In genomic region chr7:82578430-82578829, GRCh38 we compare ENCODE assay signal across 17 cellular contexts.
DNase-seq lines count a peak whose midpoint lies in the region; TF ChIP-seq lines count a peak whose summit lies in the region.
"Had no signal": no experiment of that assay in that cellular context is flagged by ENCODE, and none has a peak within 500 bp of the region (broad histone marks: within the 10 kb centered on the region; RNA-seq: fewer than 3 reads in every experiment).

No MANE protein-coding gene starts in this region.

- H3K36me3 Mint-ChIP-seq in osteocyte (ENCODE audit: unreplicated experiment): no peaks in the 10 kb centered on the region
- H3K36me3 Mint-ChIP-seq: activated naive CD8-positive, alpha-beta T cell treated with anti-CD3 and anti-CD28 coated beads, Interleukin-2, amount 10 ng/mL, durations not matched to agents 7 days and 5 days; naive thymus-derived CD4-positive, alpha-beta T cell had no signal

- H3K27me3 Mint-ChIP-seq in osteocyte (ENCODE audit: unreplicated experiment): no peaks in the 10 kb centered on the region
- H3K27me3 Mint-ChIP-seq: activated B cell treated with CpG ODN at 0.5 μM for 24 hours had no signal

- peaks cover 6% of the 10 kb centered on the region for H3K4me1 Mint-ChIP-seq in osteocyte (ENCODE audit: unreplicated experiment)
- H3K4me1 Mint-ChIP-seq: activated B cell treated with CpG ODN at 0.5 μM for 24 hours; activated naive CD8-positive, alpha-beta T cell treated with anti-CD3 and anti-CD28 coated beads, Interleukin-2, amount 10 ng/mL, durations not matched to agents 7 days and 5 days; naive thymus-derived CD4-positive, alpha-beta T cell had no signal

- no peak overlapping the region for H3K4me3 Mint-ChIP-seq in osteocyte (ENCODE audit: unreplicated experiment)
- H3K4me3 Mint-ChIP-seq: activated B cell treated with CpG ODN at 0.5 μM for 24 hours; activated naive CD8-positive, alpha-beta T cell treated with anti-CD3 and anti-CD28 coated beads, Interleukin-2, amount 10 ng/mL, durations not matched to agents 7 days and 5 days; activated T-helper 1 cell treated with anti-CD3 and anti-CD28 coated beads, Interleukin-12 subunit alpha, Interleukin-12 subunit beta, Interleukin-2, Interleukin-4 antibody, amounts not matched to agents 30 ng/mL and 10 ng/mL and 1 ng/mL, durations not matched to agents 14 hours and 24 hours and 36 hours; naive thymus-derived CD4-positive, alpha-beta T cell had no signal

- H3K27ac Mint-ChIP-seq in osteocyte (ENCODE audit: unreplicated experiment): peak overlapping the region; percentile 40
- H3K27ac Mint-ChIP-seq: activated B cell treated with CpG ODN at 0.5 μM for 24 hours; activated naive CD8-positive, alpha-beta T cell treated with anti-CD3 and anti-CD28 coated beads, Interleukin-2, amount 10 ng/mL, durations not matched to agents 7 days and 5 days; activated T-helper 1 cell treated with anti-CD3 and anti-CD28 coated beads, Interleukin-12 subunit alpha, Interleukin-12 subunit beta, Interleukin-2, Interleukin-4 antibody, amounts not matched to agents 30 ng/mL and 10 ng/mL and 1 ng/mL, durations not matched to agents 14 hours and 24 hours and 36 hours; naive thymus-derived CD4-positive, alpha-beta T cell had no signal

- TF ChIP-seq CTCF in osteocyte (IDR thresholded peaks at IDR 0.05): no peak

- H3K9me3 Mint-ChIP-seq in osteocyte (ENCODE audit: unreplicated experiment): peaks cover 2% of the 10 kb centered on the region
- H3K9me3 Mint-ChIP-seq: activated B cell treated with CpG ODN at 0.5 μM for 24 hours; activated naive CD8-positive, alpha-beta T cell treated with anti-CD3 and anti-CD28 coated beads, Interleukin-2, amount 10 ng/mL, durations not matched to agents 7 days and 5 days; activated T-helper 1 cell treated with anti-CD3 and anti-CD28 coated beads, Interleukin-12 subunit alpha, Interleukin-12 subunit beta, Interleukin-2, Interleukin-4 antibody, amounts not matched to agents 30 ng/mL and 10 ng/mL and 1 ng/mL, durations not matched to agents 14 hours and 24 hours and 36 hours had no signal

- DNase-seq in HT-29 (ENCODE audit: low spot score) (peak; percentile 50), NCI-H446 (lab: John Stamatoyannopoulos, UW) (peak; percentile 45 to 69), dermis blood vessel endothelial cell (peak; percentile 66), osteocyte (ENCODE audit: extremely low spot score, unreplicated experiment) (no peak), iPS-NIHi11 (ENCODE audit: low spot score) (no peak), NCI-H345 (lab: John Stamatoyannopoulos, UW) (no peak)
- DNase-seq in effector CD8-positive, alpha-beta T cell (lab: John Stamatoyannopoulos, UW): no peak
- DNase-seq: activated B cell treated with CpG ODN at 0.5 μM for 24 hours; activated CD8-positive, alpha-beta memory T cell treated with anti-CD3 and anti-CD28 coated beads for 24 hours; activated naive CD8-positive, alpha-beta T cell treated with anti-CD3 and anti-CD28 coated beads, Interleukin-2, amount 10 ng/mL, durations not matched to agents 7 days and 5 days; glutamatergic neuron; lower lobe of right lung; MV-4-11; naive thymus-derived CD4-positive, alpha-beta T cell; SHP77; T-helper 2 cell had no signal

Comparison
In these comparisons a context has a peak if more than half of its experiments do, and no peak if none do; other contexts are left out.
1. DNase-seq: peak in HT-29 (single experiment), NCI-H446 (2 of 2) and dermis blood vessel endothelial cell (single experiment); none in osteocyte (single experiment), iPS-NIHi11 (single experiment), NCI-H345 (single experiment) and effector CD8-positive, alpha-beta T cell (single experiment).